Comparison of ENCODE assay signal across 19 cellular contexts in genomic region chr21:21183092-21183491, GRCh38.
"Had no signal": no experiment of that assay in that cellular context is flagged by ENCODE, and none has a peak within 500 bp of the region (broad histone marks: within the 10 kb centered on the region; RNA-seq: fewer than 3 reads in every experiment).

No MANE protein-coding gene starts in this region.

- H3K27me3 Mint-ChIP-seq: activated CD8-positive, alpha-beta T cell treated with anti-CD3 and anti-CD28 coated beads for 36 hours; activated T-helper 17 cell treated with anti-CD3 and anti-CD28 coated beads, Interleukin-2, amount 50 U/mL, for 72 hours had no signal

- H3K9me3 Mint-ChIP-seq: activated CD8-positive, alpha-beta T cell treated with anti-CD3 and anti-CD28 coated beads for 36 hours; activated naive CD8-positive, alpha-beta T cell treated with anti-CD3 and anti-CD28 coated beads for 36 hours; activated T-helper 17 cell treated with anti-CD3 and anti-CD28 coated beads, Interleukin-2, amount 50 U/mL, for 72 hours; endodermal cell; mesothelial cell of epicardium; nephron progenitor cell had no signal

- H3K9me3 ChIP-seq: body of pancreas, left lung, tibial artery had no signal

- H3K27ac ChIP-seq: body of pancreas, epithelial cell of prostate, left lung, tibial artery had no signal

- H3K27ac Mint-ChIP-seq: activated CD8-positive, alpha-beta T cell treated with anti-CD3 and anti-CD28 coated beads for 36 hours; activated naive CD8-positive, alpha-beta T cell treated with anti-CD3 and anti-CD28 coated beads for 36 hours; activated T-helper 17 cell treated with anti-CD3 and anti-CD28 coated beads, Interleukin-2, amount 50 U/mL, for 72 hours; endodermal cell; mesothelial cell of epicardium; nephron progenitor cell had no signal

- H3K4me3 ChIP-seq: body of pancreas, left lung, tibial artery had no signal

- H3K4me1 Mint-ChIP-seq: activated naive CD8-positive, alpha-beta T cell treated with anti-CD3 and anti-CD28 coated beads for 36 hours; activated T-helper 17 cell treated with anti-CD3 and anti-CD28 coated beads, Interleukin-2, amount 50 U/mL, for 72 hours; endodermal cell; nephron progenitor cell had no signal

- H3K27me3 ChIP-seq: body of pancreas, left lung, tibial artery had no signal

- H3K36me3 Mint-ChIP-seq: activated naive CD8-positive, alpha-beta T cell treated with anti-CD3 and anti-CD28 coated beads for 36 hours; mesothelial cell of epicardium had no signal

- DNase-seq: activated CD4-positive, alpha-beta T cell treated with anti-CD3 and anti-CD28 coated beads for 48 hours; activated CD4-positive, CD25-positive, alpha-beta regulatory T cell; activated CD8-positive, alpha-beta T cell treated with anti-CD3 and anti-CD28 coated beads for 36 hours; activated naive CD4-positive, alpha-beta T cell; activated naive CD8-positive, alpha-beta T cell treated with anti-CD3 and anti-CD28 coated beads for 36 hours; activated T-cell treated with anti-CD3 and anti-CD28 coated beads, Interleukin-2, amount 50 U/mL, for 1 hour; amygdala; body of pancreas; endodermal cell; left lung; nephron progenitor cell; nucleus accumbens; stimulated activated CD4-positive, alpha-beta T cell treated with anti-CD3 and anti-CD28 coated beads, Interleukin-2, amount 100 ng/mL, for 24 hours; stimulated activated naive CD4-positive, alpha-beta T cell treated with Interleukin-2 at 50 U/mL for 16 hours; T-helper 9 cell; tibial artery had no signal

- H3K4me3 Mint-ChIP-seq: activated CD8-positive, alpha-beta T cell treated with anti-CD3 and anti-CD28 coated beads for 36 hours; activated naive CD8-positive, alpha-beta T cell treated with anti-CD3 and anti-CD28 coated beads for 36 hours; activated T-helper 17 cell treated with anti-CD3 and anti-CD28 coated beads, Interleukin-2, amount 50 U/mL, for 72 hours; endodermal cell; mesothelial cell of epicardium; nephron progenitor cell had no signal

- H3K36me3 ChIP-seq: left lung, tibial artery had no signal

- H3K4me1 ChIP-seq: body of pancreas, left lung, tibial artery had no signal
